In genomic region chr1:6001992-6002576, GRCh38 we compare ENCODE assay signal across 2 cellular contexts.
TF ChIP-seq lines count a peak whose summit lies in the region.

No MANE protein-coding gene starts in this region.

TF ChIP-seq in HCT116, 20 proteins besides CTCF, POLR2A, EP300 and RAD21 (continued from another document):
- TF ChIP-seq TCF7L2 (IDR thresholded peaks at IDR 0.05; ENCODE audit: borderline replicate concordance, extremely low read depth, insufficient read depth, insufficient read length), result no peak
- TF ChIP-seq JUND (IDR thresholded peaks at IDR 0.05), result no peak
- TF ChIP-seq EGR1 (IDR thresholded peaks at IDR 0.05; ENCODE audit: low read depth), result no peak
- no peak for TF ChIP-seq SP1 (IDR thresholded peaks at IDR 0.05; ENCODE audit: low read depth)
- TF ChIP-seq SIN3A (IDR thresholded peaks at IDR 0.05; ENCODE audit: low read depth), result no peak
- TF ChIP-seq ZNF274 (IDR thresholded peaks at IDR 0.05; ENCODE audit: low read depth, low read length), result no peak
- TF ChIP-seq CEBPB (IDR thresholded peaks at IDR 0.05; ENCODE audit: low read depth), result no peak
- TF ChIP-seq EZH2phosphoT487 (IDR thresholded peaks at IDR 0.05; ENCODE audit: borderline replicate concordance), result no peak
- no peak for TF ChIP-seq ZBTB33 (IDR thresholded peaks at IDR 0.05; ENCODE audit: extremely low read depth, insufficient replicate concordance, low read length)
- TF ChIP-seq SRF (IDR thresholded peaks at IDR 0.05; ENCODE audit: low read depth), result no peak

TF ChIP-seq in GM23338, 12 proteins besides CTCF, POLR2A, EP300 and RAD21:
- TF ChIP-seq, protein P1, sequence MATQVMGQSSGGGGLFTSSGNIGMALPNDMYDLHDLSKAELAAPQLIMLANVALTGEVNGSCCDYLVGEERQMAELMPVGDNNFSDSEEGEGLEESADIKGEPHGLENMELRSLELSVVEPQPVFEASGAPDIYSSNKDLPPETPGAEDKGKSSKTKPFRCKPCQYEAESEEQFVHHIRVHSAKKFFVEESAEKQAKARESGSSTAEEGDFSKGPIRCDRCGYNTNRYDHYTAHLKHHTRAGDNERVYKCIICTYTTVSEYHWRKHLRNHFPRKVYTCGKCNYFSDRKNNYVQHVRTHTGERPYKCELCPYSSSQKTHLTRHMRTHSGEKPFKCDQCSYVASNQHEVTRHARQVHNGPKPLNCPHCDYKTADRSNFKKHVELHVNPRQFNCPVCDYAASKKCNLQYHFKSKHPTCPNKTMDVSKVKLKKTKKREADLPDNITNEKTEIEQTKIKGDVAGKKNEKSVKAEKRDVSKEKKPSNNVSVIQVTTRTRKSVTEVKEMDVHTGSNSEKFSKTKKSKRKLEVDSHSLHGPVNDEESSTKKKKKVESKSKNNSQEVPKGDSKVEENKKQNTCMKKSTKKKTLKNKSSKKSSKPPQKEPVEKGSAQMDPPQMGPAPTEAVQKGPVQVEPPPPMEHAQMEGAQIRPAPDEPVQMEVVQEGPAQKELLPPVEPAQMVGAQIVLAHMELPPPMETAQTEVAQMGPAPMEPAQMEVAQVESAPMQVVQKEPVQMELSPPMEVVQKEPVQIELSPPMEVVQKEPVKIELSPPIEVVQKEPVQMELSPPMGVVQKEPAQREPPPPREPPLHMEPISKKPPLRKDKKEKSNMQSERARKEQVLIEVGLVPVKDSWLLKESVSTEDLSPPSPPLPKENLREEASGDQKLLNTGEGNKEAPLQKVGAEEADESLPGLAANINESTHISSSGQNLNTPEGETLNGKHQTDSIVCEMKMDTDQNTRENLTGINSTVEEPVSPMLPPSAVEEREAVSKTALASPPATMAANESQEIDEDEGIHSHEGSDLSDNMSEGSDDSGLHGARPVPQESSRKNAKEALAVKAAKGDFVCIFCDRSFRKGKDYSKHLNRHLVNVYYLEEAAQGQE (IDR thresholded peaks at IDR 0.05; ENCODE audit: unreplicated experiment), result no peak
- TF ChIP-seq JUNB (IDR thresholded peaks at IDR 0.05; ENCODE audit: unreplicated experiment) (no peak), EZH2 (IDR thresholded peaks at IDR 0.05; ENCODE audit: low read depth, unreplicated experiment) (no peak), POLR2AphosphoS5 (IDR thresholded peaks at IDR 0.05; ENCODE audit: low read depth) (no peak), ZNF462 (CRISPR knock-in tag; IDR thresholded peaks at IDR 0.05) (no peak), NANOG (IDR thresholded peaks at IDR 0.05; ENCODE audit: borderline replicate concordance) (no peak)
